Comparison of ENCODE assay signal across 20 cellular contexts in the genomic region with DNA sequence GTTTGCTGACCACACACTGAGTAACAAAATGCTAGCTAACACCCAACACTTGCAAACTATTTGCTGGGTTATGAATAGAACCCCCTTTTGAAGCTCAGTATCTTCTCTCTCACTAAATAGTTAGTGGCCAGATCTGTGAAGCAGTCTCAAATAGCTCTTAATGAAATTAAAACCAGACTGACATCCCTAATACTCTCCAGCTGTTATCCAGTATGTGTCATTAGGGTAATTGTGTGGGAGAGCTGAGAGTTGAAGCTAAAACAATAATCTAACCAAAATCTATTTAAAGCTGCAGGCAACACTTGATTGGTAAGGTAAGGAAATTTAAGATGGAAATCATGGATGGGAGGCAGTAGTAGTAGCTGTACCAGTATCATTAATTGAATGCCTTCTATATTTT.
"Had no signal": no experiment of that assay in that cellular context is flagged by ENCODE, and none has a peak within 500 bp of the region (broad histone marks: within the 10 kb centered on the region; RNA-seq: fewer than 3 reads in every experiment).

No MANE protein-coding gene starts in this region.

- H3K4me1 Mint-ChIP-seq: activated naive CD4-positive, alpha-beta T cell treated with anti-CD3 and anti-CD28 coated beads, Interleukin-2, amount 50 U/mL, for 24 hours; T-helper 17 cell had no signal

- DNase-seq: activated CD4-positive, alpha-beta T cell treated with anti-CD3 and anti-CD28 coated beads for 4 hours; activated CD8-positive, alpha-beta memory T cell treated with anti-CD3 and anti-CD28 coated beads, Interleukin-2, amount 50 U/mL, for 4 hours; activated CD8-positive, alpha-beta T cell treated with anti-CD3 and anti-CD28 coated beads for 36 hours; activated effector memory CD4-positive, alpha-beta T cell treated with Interleukin-2 at 50 U/mL for 16 hours; activated naive CD4-positive, alpha-beta T cell; activated T-cell treated with anti-CD3 and anti-CD28 coated beads, Interleukin-2, amount 50 U/mL, for 72 hours; aorta; central memory CD4-positive, alpha-beta T cell; Kasumi-1; KBM-7; NCI-H1105 treated with DMSO at 0.1 percent for 48 hours; NCI-H146; NCI-H187 treated with DMSO at 0.1 percent for 48 hours; NCI-H2081 treated with DMSO at 0.1 percent for 48 hours; NCI-H446; Peyer's patch; Right ventricle myocardium superior; T-helper 17 cell; T-helper 9 cell had no signal

- ATAC-seq: activated CD8-positive, alpha-beta T cell treated with anti-CD3 and anti-CD28 coated beads for 36 hours; activated T-cell treated with anti-CD3 and anti-CD28 coated beads, Interleukin-2, amount 50 U/mL, for 72 hours; T-helper 17 cell had no signal

- H3K4me3 Mint-ChIP-seq: activated CD8-positive, alpha-beta T cell treated with anti-CD3 and anti-CD28 coated beads for 36 hours; activated naive CD4-positive, alpha-beta T cell treated with anti-CD3 and anti-CD28 coated beads, Interleukin-2, amount 50 U/mL, for 24 hours; activated T-cell treated with anti-CD3 and anti-CD28 coated beads, Interleukin-2, amount 50 U/mL, for 72 hours; T-helper 17 cell had no signal

- H3K27ac Mint-ChIP-seq: activated CD8-positive, alpha-beta T cell treated with anti-CD3 and anti-CD28 coated beads for 36 hours; activated naive CD4-positive, alpha-beta T cell treated with anti-CD3 and anti-CD28 coated beads, Interleukin-2, amount 50 U/mL, for 24 hours; activated T-cell treated with anti-CD3 and anti-CD28 coated beads, Interleukin-2, amount 50 U/mL, for 72 hours; T-helper 17 cell had no signal

- H3K36me3 Mint-ChIP-seq: activated naive CD4-positive, alpha-beta T cell treated with anti-CD3 and anti-CD28 coated beads, Interleukin-2, amount 50 U/mL, for 24 hours had no signal
